23 cellular contexts compared by ENCODE assay signal in genomic region chr16:51290410-51290809, GRCh38.
"Had no signal": no experiment of that assay in that cellular context is flagged by ENCODE, and none has a peak within 500 bp of the region (broad histone marks: within the 10 kb centered on the region; RNA-seq: fewer than 3 reads in every experiment).

No MANE protein-coding gene starts in this region.

- DNase-seq: cerebellar nuclear complex; effector memory CD8-positive, alpha-beta T cell; esophagus squamous epithelium; foreskin fibroblast; left cardiac atrium; left ventricle myocardium superior; mesenchymal stem cell; naive B cell; posterior cingulate gyrus; spleen; stimulated activated CD4-positive, alpha-beta T cell treated with anti-CD3 and anti-CD28 coated beads, Interleukin-15, amount 100 ng/mL, for 24 hours; stimulated activated CD4-positive, alpha-beta T cell treated with anti-CD3 and anti-CD28 coated beads, Interleukin-1b, Interleukin-23, amount 100 ng/mL, for 48 hours; stimulated activated CD4-positive, alpha-beta T cell treated with anti-CD3 and anti-CD28 coated beads, Interleukin-4, amount 100 ng/mL, for 24 hours; tibial artery; upper lobe of right lung had no signal

- H3K4me1 ChIP-seq: esophagus squamous epithelium, spleen, tibial artery, upper lobe of right lung had no signal

- H3K27me3 ChIP-seq: esophagus squamous epithelium, spleen, tibial artery, upper lobe of right lung had no signal

- H3K27me3 Mint-ChIP-seq: dendritic cell treated with granulocyte-macrophage colony-stimulating factor and Interleukin-4, amounts not matched to agents 40 ng/mL and 50 ng/mL, for 4 days; effector memory CD8-positive, alpha-beta T cell; naive B cell; stimulated activated memory B cell treated with anti-CD40 and anti-IgM and Interleukin-4, amounts not matched to agents 10 μg/mL and 1 μg/mL and 100 μg/mL, for 72 hours; stimulated activated naive CD8-positive, alpha-beta T cell treated with anti-CD3 and anti-CD28 coated beads, Interleukin-15, Interleukin-2, amounts not matched to agents 100 ng/mL and 50 ng/mL, for 24 hours had no signal

- H3K27ac ChIP-seq: esophagus squamous epithelium, spleen, tibial artery, upper lobe of right lung had no signal

- H3K4me3 Mint-ChIP-seq: dendritic cell treated with granulocyte-macrophage colony-stimulating factor and Interleukin-4, amounts not matched to agents 40 ng/mL and 50 ng/mL, for 4 days; effector memory CD8-positive, alpha-beta T cell; naive B cell; nephron; stimulated activated memory B cell treated with anti-CD40 and anti-IgM and Interleukin-4, amounts not matched to agents 10 μg/mL and 1 μg/mL and 100 μg/mL, for 72 hours; stimulated activated naive CD8-positive, alpha-beta T cell treated with anti-CD3 and anti-CD28 coated beads, Interleukin-15, Interleukin-2, amounts not matched to agents 100 ng/mL and 50 ng/mL, for 24 hours had no signal

- H3K4me3 ChIP-seq: esophagus squamous epithelium, lung, spleen, tibial artery, upper lobe of right lung had no signal

- H3K36me3 Mint-ChIP-seq: naive B cell; stimulated activated memory B cell treated with anti-CD40 and anti-IgM and Interleukin-4, amounts not matched to agents 10 μg/mL and 1 μg/mL and 100 μg/mL, for 72 hours had no signal

- ATAC-seq: effector memory CD8-positive, alpha-beta T cell; left cardiac atrium; left ventricle myocardium superior; sciatic nerve; stimulated activated memory B cell treated with anti-CD40 and anti-IgM and Interleukin-4, amounts not matched to agents 10 μg/mL and 1 μg/mL and 100 μg/mL, for 72 hours; upper lobe of right lung had no signal

- FAIRE-seq: colon, keratinocyte had no signal

- H3K4me1 Mint-ChIP-seq: naive B cell; stimulated activated memory B cell treated with anti-CD40 and anti-IgM and Interleukin-4, amounts not matched to agents 10 μg/mL and 1 μg/mL and 100 μg/mL, for 72 hours had no signal

- H3K9me3 Mint-ChIP-seq: dendritic cell treated with granulocyte-macrophage colony-stimulating factor and Interleukin-4, amounts not matched to agents 40 ng/mL and 50 ng/mL, for 4 days; effector memory CD8-positive, alpha-beta T cell had no signal

- H3K36me3 ChIP-seq: esophagus squamous epithelium, spleen, tibial artery, upper lobe of right lung had no signal

- H3K9me3 ChIP-seq: esophagus squamous epithelium, tibial artery, upper lobe of right lung had no signal

- H3K27ac Mint-ChIP-seq: dendritic cell treated with granulocyte-macrophage colony-stimulating factor and Interleukin-4, amounts not matched to agents 40 ng/mL and 50 ng/mL, for 4 days; effector memory CD8-positive, alpha-beta T cell; naive B cell; nephron; stimulated activated memory B cell treated with anti-CD40 and anti-IgM and Interleukin-4, amounts not matched to agents 10 μg/mL and 1 μg/mL and 100 μg/mL, for 72 hours; stimulated activated naive CD8-positive, alpha-beta T cell treated with anti-CD3 and anti-CD28 coated beads, Interleukin-15, Interleukin-2, amounts not matched to agents 100 ng/mL and 50 ng/mL, for 24 hours had no signal
